14 cellular contexts compared by ENCODE assay signal in genomic region chr14:69048456-69048855, GRCh38.
DNase-seq lines count a peak whose midpoint lies in the region; ATAC-seq and TF ChIP-seq lines count a peak whose summit lies in the region.
"Had no signal": no experiment of that assay in that cellular context is flagged by ENCODE, and none has a peak within 500 bp of the region (broad histone marks: within the 10 kb centered on the region; RNA-seq: fewer than 3 reads in every experiment).

No MANE protein-coding gene starts in this region.

- peaks cover 79% of the 10 kb centered on the region for H3K4me1 ChIP-seq in adipocyte (ENCODE audit: control insufficient read depth, insufficient read depth, low read length)
- H3K4me1 ChIP-seq: prostate gland had no signal

- H3K4me1 Mint-ChIP-seq in memory B cell = peaks cover 13% of the 10 kb centered on the region
- H3K4me1 Mint-ChIP-seq in HFFc6 (ENCODE audit: low read depth) = peaks cover 75% of the 10 kb centered on the region

- TF ChIP-seq CTCF in HFFc6 (IDR thresholded peaks at IDR 0.05) = no peak

- H3K9ac ChIP-seq in adipocyte (ENCODE audit: low read length) = no peak overlapping the region

- H3K4me3 Mint-ChIP-seq in memory B cell = no peak overlapping the region
- H3K4me3 Mint-ChIP-seq in HFFc6 = no peak overlapping the region

- peaks cover 7% of the 10 kb centered on the region for H3K36me3 Mint-ChIP-seq in memory B cell
- peaks cover 16% of the 10 kb centered on the region for H3K36me3 Mint-ChIP-seq in HFFc6 (ENCODE audit: low read depth)

- H3K27ac Mint-ChIP-seq in memory B cell = no peak overlapping the region
- H3K27ac Mint-ChIP-seq in HFFc6 = no peak overlapping the region

- peak; percentile 39 for ATAC-seq in memory B cell (ENCODE audit: low read depth)
- no peak for ATAC-seq in GM18907 (IDR thresholded peaks at IDR 0.05; ENCODE audit: unreplicated experiment)
- no peak for ATAC-seq in GM21737 (IDR thresholded peaks at IDR 0.05; ENCODE audit: unreplicated experiment)

- DNase-seq in DMS53 (lab: John Stamatoyannopoulos, UW) = peak; percentile 33
- DNase-seq in DMS53 treated with DMSO at 0.1 percent for 48 hours (lab: John Stamatoyannopoulos, UW; ENCODE audit: unreplicated experiment) = no peak
- DNase-seq in NCI-H2029 (lab: John Stamatoyannopoulos, UW) = peak; percentile 49
- peak; percentile 14 for DNase-seq in adipocyte (ENCODE audit: low read depth)
- DNase-seq in memory B cell (ENCODE audit: low spot score in 2 of 2) = no peak
- no peak for DNase-seq in HFFc6
- DNase-seq: activated T-cell treated with anti-CD3 and anti-CD28 coated beads for 4 hours; effector CD4-positive, alpha-beta T cell; islet precursor cell; Karpas-422; SHP77 treated with DMSO at 0.1 percent for 48 hours had no signal

- H3K4me3 ChIP-seq in adipocyte (ENCODE audit: low read length) = no peak overlapping the region
- H3K4me3 ChIP-seq: prostate gland had no signal

- H3K9me3 Mint-ChIP-seq in memory B cell (no peaks in the 10 kb centered on the region), HFFc6 (no peaks in the 10 kb centered on the region)

- H3K27me3 ChIP-seq in adipocyte (replicated peaks; ENCODE audit: control insufficient read depth, insufficient read depth, low read length) = no peaks in the 10 kb centered on the region

- H3K9me3 ChIP-seq in adipocyte (ENCODE audit: control insufficient read depth, low read length) = no peaks in the 10 kb centered on the region
- H3K9me3 ChIP-seq: prostate gland had no signal

- peaks cover 10% of the 10 kb centered on the region for H3K36me3 ChIP-seq in adipocyte (ENCODE audit: control insufficient read depth, insufficient read depth, low read length, severe bottlenecking)
- H3K36me3 ChIP-seq: prostate gland had no signal

- peaks cover 5% of the 10 kb centered on the region for H3K27me3 Mint-ChIP-seq in memory B cell
- no peaks in the 10 kb centered on the region; the same call in 1 of the 2 replicates for H3K27me3 Mint-ChIP-seq in HFFc6 (ENCODE audit: insufficient read depth)

Comparison
In these comparisons a context has a peak if more than half of its experiments do, and no peak if none do; other contexts are left out.
1. DNase-seq: peak in DMS53 (single experiment), NCI-H2029 (single experiment) and adipocyte (single experiment); none in DMS53 treated with DMSO at 0.1 percent for 48 hours (single experiment), memory B cell (0 of 2) and HFFc6 (single experiment).